ENCODE assay signal across 20 cellular contexts in genomic region chr4:154194649-154195048, GRCh38.
A peak's percentile ranks its signal among the peaks of the same experiment; 100 is the strongest.
DNase-seq lines count a peak whose midpoint lies in the region; ATAC-seq and FAIRE-seq lines count a peak whose summit lies in the region.
"Had no signal": no experiment of that assay in that cellular context is flagged by ENCODE, and none has a peak within 500 bp of the region (broad histone marks: within the 10 kb centered on the region; RNA-seq: fewer than 3 reads in every experiment).

No MANE protein-coding gene starts in this region.

- H3K4me3 Mint-ChIP-seq in stimulated activated effector memory CD8-positive, alpha-beta T cell treated with anti-CD3 and anti-CD28 coated beads, Interleukin-12 subunit alpha, Interleukin-12 subunit beta, amount 100 ng/mL, for 72 hours = no peak overlapping the region
- H3K4me3 Mint-ChIP-seq: B cell; CD4-positive, CD25-positive, alpha-beta regulatory T cell; CD8-positive, alpha-beta T cell; HFFc6 had no signal

- H3K27ac ChIP-seq in small intestine (ENCODE audit: low read depth in 1 of 2, low read length in 1 of 2) = no peak overlapping the region
- H3K27ac ChIP-seq: BLaER1, C4-2B had no signal

- no peak overlapping the region for H3K4me3 ChIP-seq in small intestine (ENCODE audit: low read depth in 1 of 2, low read length in 2 of 2)
- H3K4me3 ChIP-seq: BLaER1, GM12878, HAP-1 had no signal

- H3K36me3 Mint-ChIP-seq in stimulated activated effector memory CD8-positive, alpha-beta T cell treated with anti-CD3 and anti-CD28 coated beads, Interleukin-12 subunit alpha, Interleukin-12 subunit beta, amount 100 ng/mL, for 72 hours = no peaks in the 10 kb centered on the region
- H3K36me3 Mint-ChIP-seq: CD4-positive, CD25-positive, alpha-beta regulatory T cell; CD8-positive, alpha-beta T cell had no signal

- no peaks in the 10 kb centered on the region for H3K27me3 ChIP-seq in small intestine (ENCODE audit: control insufficient read depth in 2 of 2, insufficient read depth in 2 of 2, low read length in 2 of 2)
- H3K27me3 ChIP-seq: BLaER1 had no signal

- no peak overlapping the region for H3K27ac Mint-ChIP-seq in stimulated activated effector memory CD8-positive, alpha-beta T cell treated with anti-CD3 and anti-CD28 coated beads, Interleukin-12 subunit alpha, Interleukin-12 subunit beta, amount 100 ng/mL, for 72 hours
- H3K27ac Mint-ChIP-seq: B cell; CD4-positive, CD25-positive, alpha-beta regulatory T cell; CD8-positive, alpha-beta T cell; HFFc6 had no signal

- DNase-seq in frontal cortex (ENCODE audit: low spot score in 2 of 2) = no peak
- DNase-seq in small intestine = no peak
- no peak for DNase-seq in stimulated activated effector memory CD8-positive, alpha-beta T cell treated with anti-CD3 and anti-CD28 coated beads, Interleukin-12 subunit alpha, Interleukin-12 subunit beta, amount 100 ng/mL, for 72 hours (ENCODE audit: low spot score in 2 of 2)
- no peak for DNase-seq in dermis blood vessel endothelial cell
- DNase-seq: Caco-2; CD4-positive, CD25-positive, alpha-beta regulatory T cell; CD8-positive, alpha-beta T cell; DMS153; DND-41; GDM1; GOT3; HFFc6 had no signal

- H3K4me1 Mint-ChIP-seq in stimulated activated effector memory CD8-positive, alpha-beta T cell treated with anti-CD3 and anti-CD28 coated beads, Interleukin-12 subunit alpha, Interleukin-12 subunit beta, amount 100 ng/mL, for 72 hours = no peaks in the 10 kb centered on the region
- H3K4me1 Mint-ChIP-seq: B cell; CD4-positive, CD25-positive, alpha-beta regulatory T cell had no signal

- no peak for ATAC-seq in stimulated activated effector memory CD8-positive, alpha-beta T cell treated with anti-CD3 and anti-CD28 coated beads, Interleukin-12 subunit alpha, Interleukin-12 subunit beta, amount 100 ng/mL, for 72 hours
- no peak for ATAC-seq in GM18511 (IDR thresholded peaks at IDR 0.05; ENCODE audit: unreplicated experiment)
- ATAC-seq: CD8-positive, alpha-beta T cell; GM12878 had no signal

- H3K9me3 Mint-ChIP-seq in stimulated activated effector memory CD8-positive, alpha-beta T cell treated with anti-CD3 and anti-CD28 coated beads, Interleukin-12 subunit alpha, Interleukin-12 subunit beta, amount 100 ng/mL, for 72 hours = no peaks in the 10 kb centered on the region

- no peaks in the 10 kb centered on the region for H3K4me1 ChIP-seq in small intestine (ENCODE audit: control insufficient read depth in 2 of 2, insufficient read depth in 1 of 2, low read depth in 1 of 2, low read length in 1 of 2)
- H3K4me1 ChIP-seq: BLaER1, Caco-2, HAP-1 had no signal

- FAIRE-seq in TTC549 (lab: Jason Lieb, UNC) (peak; percentile 83), frontal cortex (lab: Jason Lieb, UNC) (peak; percentile 83), small intestine (lab: Jason Lieb, UNC) (peak; percentile 90)
- FAIRE-seq: GM12878, H54 had no signal

- H3K36me3 ChIP-seq in small intestine (ENCODE audit: control insufficient read depth in 2 of 2, insufficient read depth in 2 of 2, low read length in 2 of 2) = no peaks in the 10 kb centered on the region
- H3K36me3 ChIP-seq: BLaER1, HAP-1 had no signal

- H3K9me3 ChIP-seq in small intestine (ENCODE audit: control insufficient read depth, low read depth) = no peaks in the 10 kb centered on the region
- H3K9me3 ChIP-seq: Caco-2, HAP-1 had no signal
